25 cellular contexts compared by ENCODE assay signal in the genomic region with DNA sequence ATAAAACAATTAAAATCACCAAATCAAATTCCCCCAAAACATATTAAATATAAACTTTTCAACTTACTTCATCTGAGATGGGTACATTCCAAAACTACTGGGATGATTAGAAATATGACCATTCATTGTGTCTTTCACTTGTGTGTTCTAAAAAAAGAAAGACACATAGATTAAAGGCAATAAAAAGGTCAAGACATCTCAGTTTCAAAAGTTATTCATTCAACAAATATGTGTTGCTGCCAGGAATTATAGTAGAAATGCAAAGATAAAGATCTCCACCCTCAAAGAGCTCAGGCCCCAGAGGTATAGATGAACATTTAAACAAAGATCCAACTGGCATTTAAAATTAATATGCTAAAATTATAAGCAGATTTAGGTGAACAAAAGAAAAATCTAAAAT.
DNase-seq lines count a peak whose midpoint lies in the region; ATAC-seq, FAIRE-seq and TF ChIP-seq lines count a peak whose summit lies in the region.
"Had no signal": no experiment of that assay in that cellular context is flagged by ENCODE, and none has a peak within 500 bp of the region (broad histone marks: within the 10 kb centered on the region; RNA-seq: fewer than 3 reads in every experiment).

No MANE protein-coding gene starts in this region.

- H3K4me3 ChIP-seq in pancreas (no peak overlapping the region), ascending aorta (no peak overlapping the region)
- H3K4me3 ChIP-seq: lung, right atrium auricular region had no signal

- no peak for ATAC-seq in pancreas
- no peak for ATAC-seq in GM21360 (IDR thresholded peaks at IDR 0.05; ENCODE audit: unreplicated experiment)
- ATAC-seq: activated naive CD8-positive, alpha-beta T cell treated with anti-CD3 and anti-CD28 coated beads, Interleukin-2, amount 50 U/mL, for 24 hours; foreskin keratinocyte; T-cell had no signal

- H3K9me3 ChIP-seq in pancreas: no peaks in the 10 kb centered on the region
- no peaks in the 10 kb centered on the region for H3K9me3 ChIP-seq in ascending aorta
- H3K9me3 ChIP-seq: right atrium auricular region had no signal

- H3K27me3 ChIP-seq in pancreas: no peaks in the 10 kb centered on the region
- no peaks in the 10 kb centered on the region for H3K27me3 ChIP-seq in ascending aorta
- H3K27me3 ChIP-seq: foreskin keratinocyte, right atrium auricular region had no signal

- TF ChIP-seq CTCF in pancreas (IDR thresholded peaks at IDR 0.05) (no peak), ascending aorta (IDR thresholded peaks at IDR 0.05) (no peak)

- DNase-seq in GM03348 (ENCODE audit: low spot score) (peak; percentile 14), RCC 7860 (ENCODE audit: low spot score) (peak; percentile 33), pancreas (no peak), ascending aorta (ENCODE audit: low spot score in 2 of 2) (no peak)
- no peak for DNase-seq in activated CD4-positive, alpha-beta T cell treated with anti-CD3 and anti-CD28 coated beads, Interleukin-2, amount 50 U/mL, for 48 hours
- DNase-seq in activated CD8-positive, alpha-beta memory T cell treated with anti-CD3 and anti-CD28 coated beads, Interleukin-2, amount 50 U/mL, for 4 hours: no peak
- DNase-seq: activated CD4-positive, alpha-beta T cell treated with anti-CD3 and anti-CD28 coated beads for 48 hours; activated effector memory CD4-positive, alpha-beta T cell treated with Interleukin-2 at 50 U/mL for 16 hours; activated naive CD8-positive, alpha-beta T cell treated with anti-CD3 and anti-CD28 coated beads, Interleukin-2, amount 50 U/mL, for 24 hours; CD4-positive, alpha-beta memory T cell; H9; IMR-90; NCI-H146; NCI-H2171; NCI-H526 treated with DMSO at 0.1 percent for 48 hours; SHP77; T-cell had no signal

- H3K27ac ChIP-seq in pancreas (no peak overlapping the region), ascending aorta (no peak overlapping the region)
- H3K27ac ChIP-seq: foreskin keratinocyte, right atrium auricular region had no signal

- intact Hi-C loops in pancreas (cut with DNase I): no loop called here
- intact Hi-C loops in ascending aorta (cut with DNase I): no loop called here

- no peaks in the 10 kb centered on the region for H3K4me1 ChIP-seq in pancreas
- H3K4me1 ChIP-seq in ascending aorta: peaks cover 0 to 3% of the 10 kb centered on the region in 2 donors

- H3K36me3 ChIP-seq in pancreas (no peaks in the 10 kb centered on the region), ascending aorta (no peaks in the 10 kb centered on the region)
- H3K36me3 ChIP-seq: right atrium auricular region had no signal

- FAIRE-seq in RCC 7860 (lab: Jason Lieb, UNC) (peak; percentile 85), colon (lab: Jason Lieb, UNC) (peak; percentile 55), pancreas (lab: Jason Lieb, UNC) (peak; percentile 43)
- FAIRE-seq: bronchial epithelial cell, keratinocyte, TTC549 had no signal

Comparison
In these comparisons a context has a peak if more than half of its experiments do, and no peak if none do; other contexts are left out.
1. DNase-seq: peak in GM03348 (single experiment) and RCC 7860 (single experiment); none in pancreas (0 of 6), activated CD4-positive, alpha-beta T cell treated with anti-CD3 and anti-CD28 coated beads, Interleukin-2, amount 50 U/mL, for 48 hours (0 of 2), ascending aorta (0 of 2) and activated CD8-positive, alpha-beta memory T cell treated with anti-CD3 and anti-CD28 coated beads, Interleukin-2, amount 50 U/mL, for 4 hours (single experiment).